1 cellular context compared by ENCODE assay signal in genomic region chr6:111105578-111105977, GRCh38.
TF ChIP-seq lines count a peak whose summit lies in the region.

No MANE protein-coding gene starts in this region.

TF ChIP-seq in HepG2, 621 proteins besides CTCF, POLR2A, EP300 and RAD21 (continued from another document and continues in another):
- TF ChIP-seq ETS1 (CRISPR knock-in tag; IDR thresholded peaks at IDR 0.05) (no peak), GATAD1 (CRISPR knock-in tag; IDR thresholded peaks at IDR 0.05) (peak; percentile 58), HMGXB4 (CRISPR knock-in tag; IDR thresholded peaks at IDR 0.05; ENCODE audit: borderline replicate concordance in 1 of 2, low read depth in 1 of 2) (0 out of 4 replicates have a peak, but pooled peaks of 1 of the 2 experiments have one; percentile 46), ZNF709 (CRISPR knock-in tag; IDR thresholded peaks at IDR 0.05) (no peak), NFIC (IDR thresholded peaks at IDR 0.05; ENCODE audit: low read length) (peak; percentile 91), MIER3 (CRISPR knock-in tag; IDR thresholded peaks at IDR 0.05; ENCODE audit: borderline replicate concordance) (peak; percentile 84), ZNF850 (CRISPR knock-in tag; conservative IDR thresholded peaks at IDR 0.05) (no peak), KMT2B (CRISPR knock-in tag; IDR thresholded peaks at IDR 0.05) (peak; percentile 81), RBFOX2 (IDR thresholded peaks at IDR 0.05; ENCODE audit: low read depth, low read length) (no peak), THAP11 (CRISPR knock-in tag; IDR thresholded peaks at IDR 0.05) (peak; percentile 66), SNAPC5 (CRISPR knock-in tag; IDR thresholded peaks at IDR 0.05; ENCODE audit: borderline replicate concordance) (no peak), MNT (IDR thresholded peaks at IDR 0.05) (peak; percentile 76), FIP1L1 (IDR thresholded peaks at IDR 0.05; ENCODE audit: borderline replicate concordance, insufficient read depth, low read depth, low read length) (no peak), ADNP (CRISPR knock-in tag; IDR thresholded peaks at IDR 0.05) (no peak), HOMEZ (CRISPR knock-in tag; IDR thresholded peaks at IDR 0.05; ENCODE audit: low read depth) (peak; percentile 82), ZSCAN31 (CRISPR knock-in tag; IDR thresholded peaks at IDR 0.05; ENCODE audit: low read depth) (peak; percentile 48; the same call in 1 of the 2 replicates), NCOA1 (CRISPR knock-in tag; IDR thresholded peaks at IDR 0.05) (no peak), NFYC (CRISPR knock-in tag; IDR thresholded peaks at IDR 0.05) (no peak), GMEB2 (CRISPR knock-in tag; IDR thresholded peaks at IDR 0.05; ENCODE audit: low read depth) (no peak), ZMYM2 (CRISPR knock-in tag; IDR thresholded peaks at IDR 0.05) (peak; percentile 73; the same call in 1 of the 2 replicates), FUBP1 (CRISPR knock-in tag; IDR thresholded peaks at IDR 0.05; ENCODE audit: borderline replicate concordance) (no peak), ZNF232 (CRISPR knock-in tag; IDR thresholded peaks at IDR 0.05; ENCODE audit: borderline replicate concordance) (no peak), ZNF772 (CRISPR knock-in tag; IDR thresholded peaks at IDR 0.05) (peak; percentile 73; the same call in 1 of the 2 replicates), DBP (CRISPR knock-in tag; IDR thresholded peaks at IDR 0.05; ENCODE audit: not compliant biosample characterization) (no peak), ZFX (CRISPR knock-in tag; IDR thresholded peaks at IDR 0.05; ENCODE audit: low read depth) (no peak), SETDB1 (CRISPR knock-in tag; IDR thresholded peaks at IDR 0.05; ENCODE audit: borderline replicate concordance) (no peak), GATAD2A (CRISPR knock-in tag; IDR thresholded peaks at IDR 0.05) (peak; percentile 97), ZNF142 (CRISPR knock-in tag; IDR thresholded peaks at IDR 0.05) (no peak), AKNA (CRISPR knock-in tag; IDR thresholded peaks at IDR 0.05; ENCODE audit: borderline replicate concordance) (no peak), RAD51 (IDR thresholded peaks at IDR 0.05; ENCODE audit: borderline replicate concordance) (no peak), JUN (CRISPR knock-in tag; IDR thresholded peaks at IDR 0.05) (peak; percentile 44; the same call in 1 of the 2 replicates), ZNF549 (CRISPR knock-in tag; IDR thresholded peaks at IDR 0.05) (peak; percentile 87)
